26 cellular contexts compared by ENCODE assay signal in the genomic region with DNA sequence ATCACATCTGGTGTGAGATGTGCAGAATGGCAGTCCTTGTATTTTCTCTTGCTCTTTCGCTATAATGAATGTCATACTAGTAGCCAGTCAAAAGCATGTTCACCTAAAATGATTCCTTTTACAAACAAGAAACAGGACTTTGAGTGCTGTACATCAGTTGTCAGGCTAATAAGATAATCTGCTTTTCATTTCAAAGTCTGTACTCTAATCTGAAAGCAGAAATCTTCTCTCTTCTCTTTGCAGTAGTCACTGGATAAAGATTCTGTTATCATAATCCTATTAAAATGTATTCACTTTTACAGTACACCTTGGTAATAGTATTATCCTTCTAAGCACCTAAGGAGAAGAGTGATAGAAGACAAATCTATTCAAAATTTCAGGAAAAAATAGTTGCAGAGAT. TPM values are rescaled to one million over a fixed set of nuclear protein-coding genes. Genes with fewer than 3 reads are reported as not detected.
"Had no signal": no experiment of that assay in that cellular context is flagged by ENCODE, and none has a peak within 500 bp of the region (broad histone marks: within the 10 kb centered on the region; RNA-seq: fewer than 3 reads in every experiment).

No MANE protein-coding gene starts in this region.

- ATAC-seq: effector memory CD8-positive, alpha-beta T cell; esophagus mucosa; gastrocnemius medialis; heart right ventricle; left cardiac atrium; left lung; left ventricle myocardium superior; lower lobe of right lung; mucosa of descending colon had no signal

- H3K9me3 ChIP-seq: colonic mucosa, esophagus squamous epithelium, gastrocnemius medialis, heart right ventricle, lower lobe of right lung, mucosa of descending colon had no signal

- H3K4me3 ChIP-seq: colonic mucosa, esophagus squamous epithelium, gastrocnemius medialis, heart right ventricle, left lung, lower lobe of right lung, mucosa of descending colon had no signal

- H3K36me3 ChIP-seq: colonic mucosa, esophagus squamous epithelium, gastrocnemius medialis, heart right ventricle, left lung, lower lobe of right lung had no signal

- H3K27me3 ChIP-seq: colonic mucosa, esophagus squamous epithelium, gastrocnemius medialis, heart right ventricle, left lung had no signal

- H3K27ac ChIP-seq: colonic mucosa, epithelial cell of prostate, esophagus squamous epithelium, gastrocnemius medialis, heart right ventricle, left lung, lower lobe of right lung had no signal

- FAIRE-seq: endometrium, islet of Langerhans, keratinocyte had no signal

- DNase-seq: colonic mucosa; cortex of kidney; effector CD8-positive, alpha-beta T cell; effector memory CD8-positive, alpha-beta T cell; endodermal cell; erythroblast; esophagus squamous epithelium; foreskin fibroblast; foreskin melanocyte; gastrocnemius medialis; glutamatergic neuron; head of caudate nucleus; heart right ventricle; hippocampal formation; left cardiac atrium; left lung; left ventricle myocardium superior; lower lobe of right lung; mesenchymal stem cell; mucosa of descending colon; naive B cell had no signal

RNA-seq across cellular contexts. Expression of gene IQCJ, which starts 32.9 kb away (rescaled TPM):
- polyA plus RNA-seq: keratinocyte had no signal
